Comparison of ENCODE assay signal across 10 cellular contexts in the genomic region with DNA sequence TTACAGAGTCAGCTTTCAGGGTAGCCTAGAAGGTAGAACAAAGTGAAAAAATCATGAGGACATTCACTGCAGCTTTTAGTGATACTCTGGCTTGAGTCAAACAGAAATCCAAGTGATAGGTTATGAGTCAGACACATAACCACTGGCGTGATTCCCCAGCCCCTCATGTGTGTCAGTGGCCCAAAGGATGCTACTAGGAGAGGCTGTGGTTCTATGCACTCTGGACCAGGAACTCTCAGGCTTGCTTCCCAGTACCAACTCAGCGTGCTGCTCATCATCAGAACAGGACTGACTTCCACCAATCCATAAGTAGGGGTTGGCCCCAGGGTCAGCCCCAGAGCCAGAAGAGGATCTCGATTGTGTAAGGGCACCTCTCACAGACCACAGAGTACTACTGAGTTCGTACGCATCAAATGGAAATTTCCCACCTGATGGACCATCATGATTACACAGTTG.
DNase-seq lines count a peak whose midpoint lies in the region; ATAC-seq and TF ChIP-seq lines count a peak whose summit lies in the region.
"Had no signal": no experiment of that assay in that cellular context is flagged by ENCODE, and none has a peak within 500 bp of the region (broad histone marks: within the 10 kb centered on the region; RNA-seq: fewer than 3 reads in every experiment).

No MANE protein-coding gene starts in this region.

- no peak overlapping the region for H2BK120ac ChIP-seq in neuronal stem cell (ENCODE audit: low read depth, low read length)

- no peaks in the 10 kb centered on the region; the same call in 1 of the 2 replicates for H3K27me3 ChIP-seq in MG63
- peaks cover 0 to 7% (median 0%) of the 10 kb centered on the region in 3 experiments for H3K27me3 ChIP-seq in neuronal stem cell (ENCODE audit: control insufficient read depth in 3 of 3, insufficient read depth in 3 of 3, low read depth in 1 of 3, low read length in 3 of 3)
- H3K27me3 ChIP-seq in HAP-1 (ENCODE audit: low read depth) = peaks cover 1% of the 10 kb centered on the region; the same call in 1 of the 2 replicates
- H3K27me3 ChIP-seq: pancreas had no signal

- no peak overlapping the region for H3K4ac ChIP-seq in neuronal stem cell (ENCODE audit: low read length)

- H3K4me3 Mint-ChIP-seq in Calu3 (ENCODE audit: low read depth, unreplicated experiment) = no peak overlapping the region

- no peak overlapping the region for H3K27ac ChIP-seq in neuronal stem cell (replicated peaks; ENCODE audit: low read length)
- H3K27ac ChIP-seq: pancreas had no signal

- no peak overlapping the region for H2BK12ac ChIP-seq in neuronal stem cell (ENCODE audit: low read length)

- no TSS peak for BruUV-seq in Calu3 (replicated peaks; lab: Mats Ljungman, UMichigan)

- intact Hi-C loops in Calu3 (cut with micrococcal nuclease; ENCODE audit: unreplicated experiment) = no loop called here

- peaks cover 66% of the 10 kb centered on the region for H3K27me3 Mint-ChIP-seq in Calu3 (ENCODE audit: unreplicated experiment)

- H2AFZ ChIP-seq in neuronal stem cell (ENCODE audit: low read length) = no peak overlapping the region

- H3K36me3 ChIP-seq in MG63 (no peaks in the 10 kb centered on the region), neuronal stem cell (replicated peaks in 1 of 2; ENCODE audit: control insufficient read depth in 2 of 2, insufficient read depth in 2 of 2, low read length in 2 of 2) (no peaks in the 10 kb centered on the region), HAP-1 (replicated peaks) (no peaks in the 10 kb centered on the region)
- H3K36me3 ChIP-seq: pancreas had no signal

- TF ChIP-seq CTCF in Calu3 (IDR thresholded peaks at IDR 0.05; ENCODE audit: unreplicated experiment) = no peak

- H3K27ac Mint-ChIP-seq in Calu3 (ENCODE audit: unreplicated experiment) = no peak overlapping the region

- ATAC-seq in GM18858 (IDR thresholded peaks at IDR 0.05; ENCODE audit: unreplicated experiment) = peak; percentile 68
- peak; percentile 77 for ATAC-seq in GM21786 (IDR thresholded peaks at IDR 0.05; ENCODE audit: unreplicated experiment)
- ATAC-seq: pancreas had no signal

- H3K4me1 ChIP-seq in neuronal stem cell (ENCODE audit: control insufficient read depth in 2 of 2, insufficient read depth in 1 of 2, low read depth in 1 of 2, low read length in 2 of 2) (no peaks in the 10 kb centered on the region), HAP-1 (no peaks in the 10 kb centered on the region)
- H3K4me1 ChIP-seq: pancreas had no signal

- no peak overlapping the region for H3K23ac ChIP-seq in neuronal stem cell (ENCODE audit: low read depth, low read length, poor library complexity)

- DNase-seq in MG63 (peak; percentile 9), renal cortical epithelial cell (ENCODE audit: low read depth) (peak; percentile 2), neuronal stem cell (ENCODE audit: low spot score) (no peak), Calu3 (no peak), HAP-1 (ENCODE audit: low spot score in 2 of 2) (no peak), NCI-H526 (lab: John Stamatoyannopoulos, UW) (no peak)
- DNase-seq: NCI-H1105, pancreas had no signal

- CTCF ChIA-PET in Calu3 (lab: Charles Lee) = interaction anchor here (0.6 kb wide), 1 partner anchor 25 kb away, joined by 3 read pairs; no protein-coding TSS in a partner anchor

- no peak overlapping the region for H3K4me2 ChIP-seq in neuronal stem cell (ENCODE audit: insufficient read depth, low read length, poor library complexity, severe bottlenecking)

- H3K9me3 ChIP-seq in MG63 (no peaks in the 10 kb centered on the region), neuronal stem cell (replicated peaks in 1 of 2; ENCODE audit: control insufficient read depth in 2 of 2, insufficient read depth in 1 of 2, low read depth in 1 of 2, low read length in 2 of 2) (no peaks in the 10 kb centered on the region), HAP-1 (no peaks in the 10 kb centered on the region)
- H3K9me3 ChIP-seq: pancreas had no signal

- H2BK5ac ChIP-seq in neuronal stem cell (ENCODE audit: low read length) = no peak overlapping the region

- H3K4me1 Mint-ChIP-seq in Calu3 (ENCODE audit: low read depth, unreplicated experiment) = no peaks in the 10 kb centered on the region

- H2BK15ac ChIP-seq in neuronal stem cell (ENCODE audit: low read length) = no peak overlapping the region

- no peak overlapping the region for H3K18ac ChIP-seq in neuronal stem cell (ENCODE audit: low read length)

- H4K8ac ChIP-seq in neuronal stem cell (ENCODE audit: low read depth, low read length) = no peak overlapping the region

- H3K79me1 ChIP-seq in neuronal stem cell (ENCODE audit: low read depth, low read length) = peaks cover 4% of the 10 kb centered on the region

- no peak overlapping the region for H2AK5ac ChIP-seq in neuronal stem cell (ENCODE audit: low read depth, low read length)

- no CpG with 5 or more reads among the region's 5 CpGs for WGBS in neuronal stem cell (ENCODE audit: extremely low coverage in 2 of 2, insufficient read length in 2 of 2, insufficient replicate concordance in 1 of 2), 2 donors

- H3K9me3 Mint-ChIP-seq in Calu3 (ENCODE audit: low read depth, unreplicated experiment) = no peaks in the 10 kb centered on the region

- H3K14ac ChIP-seq in neuronal stem cell (ENCODE audit: low read length) = no peak overlapping the region

- in situ Hi-C loops in HAP-1 (cut with MboI; ENCODE audit: low sequenced_read_pairs) = no loop called here

- no peak overlapping the region for H3K9ac ChIP-seq in neuronal stem cell (ENCODE audit: low read depth, low read length, poor library complexity)

- no peaks in the 10 kb centered on the region for H3K36me3 Mint-ChIP-seq in Calu3 (ENCODE audit: insufficient read depth, unreplicated experiment)

- H4K91ac ChIP-seq in neuronal stem cell (ENCODE audit: low read depth, low read length, poor library complexity) = no peak overlapping the region

- no peak overlapping the region for H3K4me3 ChIP-seq in MG63
- no peak overlapping the region for H3K4me3 ChIP-seq in neuronal stem cell (ENCODE audit: low read length in 2 of 2)
- no peak overlapping the region for H3K4me3 ChIP-seq in HAP-1
- H3K4me3 ChIP-seq: pancreas had no signal

Comparison
In these comparisons a context has a peak if more than half of its experiments do, and no peak if none do; other contexts are left out.
1. DNase-seq: peak in MG63 (single experiment) and renal cortical epithelial cell (single experiment); none in neuronal stem cell (single experiment), Calu3 (single experiment), HAP-1 (0 of 2) and NCI-H526 (0 of 2).